In genomic region chr10:44105643-44106042, GRCh38 we compare ENCODE assay signal across 20 cellular contexts.
"Had no signal": no experiment of that assay in that cellular context is flagged by ENCODE, and none has a peak within 500 bp of the region (broad histone marks: within the 10 kb centered on the region; RNA-seq: fewer than 3 reads in every experiment).

No MANE protein-coding gene starts in this region.

- H3K27ac ChIP-seq: lower lobe of right lung, neutrophil, pancreas, sigmoid colon, stomach, tibial artery had no signal

- FAIRE-seq: endometrium, frontal cortex, keratinocyte, pancreas had no signal

- H3K36me3 ChIP-seq: lower lobe of right lung, neutrophil, pancreas, sigmoid colon, stomach, tibial artery had no signal

- H3K4me1 Mint-ChIP-seq: natural killer cell; stimulated activated effector memory CD8-positive, alpha-beta T cell treated with anti-CD3 and anti-CD28 coated beads, Interleukin-12 subunit alpha, Interleukin-12 subunit beta, amount 100 ng/mL, for 72 hours had no signal

- H3K36me3 Mint-ChIP-seq: natural killer cell; stimulated activated effector memory CD8-positive, alpha-beta T cell treated with anti-CD3 and anti-CD28 coated beads, Interleukin-12 subunit alpha, Interleukin-12 subunit beta, amount 100 ng/mL, for 72 hours; type B pancreatic cell had no signal

- H3K27me3 Mint-ChIP-seq: type B pancreatic cell had no signal

- H3K9me3 Mint-ChIP-seq: type B pancreatic cell had no signal

- H3K9me3 ChIP-seq: lower lobe of right lung, neutrophil, pancreas, sigmoid colon, tibial artery had no signal

- H3K27ac Mint-ChIP-seq: effector memory CD8-positive, alpha-beta T cell; natural killer cell; stimulated activated effector memory CD8-positive, alpha-beta T cell treated with anti-CD3 and anti-CD28 coated beads, Interleukin-12 subunit alpha, Interleukin-12 subunit beta, amount 100 ng/mL, for 72 hours; type B pancreatic cell had no signal

- H3K4me1 ChIP-seq: lower lobe of right lung, stomach, tibial artery had no signal

- ATAC-seq: effector memory CD8-positive, alpha-beta T cell; left colon; left ventricle myocardium superior; lower lobe of right lung; natural killer cell; right cardiac atrium; stimulated activated effector memory CD8-positive, alpha-beta T cell treated with anti-CD3 and anti-CD28 coated beads, Interleukin-12 subunit alpha, Interleukin-12 subunit beta, amount 100 ng/mL, for 72 hours had no signal

- H3K27me3 ChIP-seq: neutrophil, pancreas, sigmoid colon, stomach, tibial artery had no signal

- H3K4me3 ChIP-seq: lower lobe of right lung, pancreas, sigmoid colon, stomach, tibial artery had no signal

- H3K4me3 Mint-ChIP-seq: effector memory CD8-positive, alpha-beta T cell; natural killer cell; stimulated activated effector memory CD8-positive, alpha-beta T cell treated with anti-CD3 and anti-CD28 coated beads, Interleukin-12 subunit alpha, Interleukin-12 subunit beta, amount 100 ng/mL, for 72 hours; type B pancreatic cell had no signal

- DNase-seq: cortex of kidney; effector memory CD8-positive, alpha-beta T cell; left colon; left ventricle myocardium superior; lower lobe of right lung; natural killer cell; pancreas; right cardiac atrium; sigmoid colon; stimulated activated CD4-positive, alpha-beta T cell treated with anti-CD3 and anti-CD28 coated beads, Interleukin-2, amount 100 ng/mL, for 24 hours; stimulated activated CD4-positive, alpha-beta T cell treated with anti-CD3 and anti-CD28 coated beads, Interleukin-4, amount 100 ng/mL, for 24 hours; stimulated activated naive CD4-positive, alpha-beta T cell treated with Interleukin-2 at 50 U/mL for 16 hours; stomach; tibial artery had no signal
